Comparison of ENCODE assay signal across 1 cellular context in genomic region chr20:16119909-16120308, GRCh38.
TF ChIP-seq lines count a peak whose summit lies in the region.

No MANE protein-coding gene starts in this region.

TF ChIP-seq in HepG2, 621 proteins besides CTCF, POLR2A, EP300 and RAD21 (continued from another document and continues in another):
- no peak for TF ChIP-seq SMAD9 (CRISPR knock-in tag; IDR thresholded peaks at IDR 0.05)
- TF ChIP-seq ZC3H4 (CRISPR knock-in tag; IDR thresholded peaks at IDR 0.05; ENCODE audit: borderline replicate concordance): no peak
- no peak for TF ChIP-seq MTF1 (CRISPR knock-in tag; IDR thresholded peaks at IDR 0.05)
- TF ChIP-seq TEAD3 (CRISPR knock-in tag; optimal IDR thresholded peaks at IDR 0.05; ENCODE audit: borderline replicate concordance): peak; percentile 91
- TF ChIP-seq POGZ (CRISPR knock-in tag; IDR thresholded peaks at IDR 0.05): no peak; the same call in 1 of the 2 replicates
- TF ChIP-seq ZBTB4 (CRISPR knock-in tag; IDR thresholded peaks at IDR 0.05; ENCODE audit: borderline replicate concordance): no peak
- TF ChIP-seq POLR2AphosphoS5 (IDR thresholded peaks at IDR 0.05; ENCODE audit: low read depth, low read length): no peak
- no peak for TF ChIP-seq ATF6 (CRISPR knock-in tag; conservative IDR thresholded peaks at IDR 0.05)
- peak; percentile 24; the same call in 1 of the 2 replicates for TF ChIP-seq MAZ (IDR thresholded peaks at IDR 0.05; ENCODE audit: borderline replicate concordance, low read depth, low read length)
- TF ChIP-seq MAZ (CRISPR knock-in tag; IDR thresholded peaks at IDR 0.05; ENCODE audit: low read depth): no peak
- no peak for TF ChIP-seq HDAC6 (IDR thresholded peaks at IDR 0.05; ENCODE audit: low read depth, low read length)
- TF ChIP-seq ZFP90 (CRISPR knock-in tag; IDR thresholded peaks at IDR 0.05; ENCODE audit: borderline replicate concordance): no peak
- no peak for TF ChIP-seq ZNF460 (CRISPR knock-in tag; IDR thresholded peaks at IDR 0.05; ENCODE audit: borderline replicate concordance)
- TF ChIP-seq ZNF800 (CRISPR knock-in tag; IDR thresholded peaks at IDR 0.05): no peak
- no peak for TF ChIP-seq MAFG (CRISPR knock-in tag; IDR thresholded peaks at IDR 0.05)
- TF ChIP-seq ZNF382 (CRISPR knock-in tag; IDR thresholded peaks at IDR 0.05; ENCODE audit: borderline replicate concordance): no peak
- TF ChIP-seq IRF2 (CRISPR knock-in tag; IDR thresholded peaks at IDR 0.05): 0 out of 2 replicates have a peak, but pooled peaks have one; percentile 35
- TF ChIP-seq NAIF1 (CRISPR knock-in tag; IDR thresholded peaks at IDR 0.05; ENCODE audit: borderline replicate concordance): no peak
- peak; percentile 54; the same call in 1 of the 2 replicates for TF ChIP-seq ZFP36L1 (CRISPR knock-in tag; IDR thresholded peaks at IDR 0.05)
- no peak; the same call in 1 of the 2 replicates for TF ChIP-seq CHD4 (IDR thresholded peaks at IDR 0.05; ENCODE audit: borderline replicate concordance, low read length)
- TF ChIP-seq MAFK (conservative IDR thresholded peaks at IDR 0.05 in 1 of 2, IDR thresholded peaks at IDR 0.05 in 1 of 2; ENCODE audit: low read length in 2 of 2): peak; percentile 43 to 57; a peak in 3 of 4 replicates
- TF ChIP-seq ZNF569 (CRISPR knock-in tag; IDR thresholded peaks at IDR 0.05; ENCODE audit: borderline replicate concordance): no peak
- TF ChIP-seq GZF1 (CRISPR knock-in tag; IDR thresholded peaks at IDR 0.05): no peak
- TF ChIP-seq LCORL (IDR thresholded peaks at IDR 0.05): peak; percentile 28; the same call in 1 of the 2 replicates
- TF ChIP-seq LCORL (CRISPR knock-in tag; IDR thresholded peaks at IDR 0.05): peak; percentile 87; the same call in 1 of the 2 replicates
- TF ChIP-seq POLR2AphosphoS2 (IDR thresholded peaks at IDR 0.05; ENCODE audit: low read depth, low read length): no peak
- no peak for TF ChIP-seq CENPT (CRISPR knock-in tag; IDR thresholded peaks at IDR 0.05; ENCODE audit: low read depth)
- no peak for TF ChIP-seq ZXDC (CRISPR knock-in tag; IDR thresholded peaks at IDR 0.05)
- no peak for TF ChIP-seq ZNF260 (CRISPR knock-in tag; IDR thresholded peaks at IDR 0.05; ENCODE audit: borderline replicate concordance, low read depth)
- TF ChIP-seq ZNF33A (CRISPR knock-in tag; IDR thresholded peaks at IDR 0.05; ENCODE audit: borderline replicate concordance): no peak
- no peak for TF ChIP-seq KLF11 (CRISPR knock-in tag; IDR thresholded peaks at IDR 0.05)
- TF ChIP-seq ZNF280B (CRISPR knock-in tag; IDR thresholded peaks at IDR 0.05; ENCODE audit: borderline replicate concordance): no peak
- TF ChIP-seq JUND (CRISPR knock-in tag; IDR thresholded peaks at IDR 0.05): no peak
- no peak for TF ChIP-seq JDP2 (CRISPR knock-in tag; IDR thresholded peaks at IDR 0.05; ENCODE audit: borderline replicate concordance)
- TF ChIP-seq E2F5 (CRISPR knock-in tag; conservative IDR thresholded peaks at IDR 0.05): no peak
- no peak for TF ChIP-seq NR1H2 (CRISPR knock-in tag; IDR thresholded peaks at IDR 0.05; ENCODE audit: borderline replicate concordance, low read depth)
- TF ChIP-seq RXRB (CRISPR knock-in tag; IDR thresholded peaks at IDR 0.05; ENCODE audit: borderline replicate concordance): peak; percentile 76
- no peak for TF ChIP-seq NFKBIZ (CRISPR knock-in tag; IDR thresholded peaks at IDR 0.05)
- no peak for TF ChIP-seq SKIL (CRISPR knock-in tag; IDR thresholded peaks at IDR 0.05; ENCODE audit: borderline replicate concordance)
- TF ChIP-seq ZFP91 (CRISPR knock-in tag; IDR thresholded peaks at IDR 0.05; ENCODE audit: borderline replicate concordance): no peak
- TF ChIP-seq SALL1 (CRISPR knock-in tag; IDR thresholded peaks at IDR 0.05): peak; percentile 55; the same call in 1 of the 2 replicates
- TF ChIP-seq ZNF431 (CRISPR knock-in tag; IDR thresholded peaks at IDR 0.05; ENCODE audit: borderline replicate concordance, low read depth): no peak
- no peak; the same call in 1 of the 2 replicates for TF ChIP-seq ATF1 (CRISPR knock-in tag; IDR thresholded peaks at IDR 0.05)
- TF ChIP-seq KLF12 (CRISPR knock-in tag; IDR thresholded peaks at IDR 0.05; ENCODE audit: borderline replicate concordance): no peak
- TF ChIP-seq ZGPAT (CRISPR knock-in tag; IDR thresholded peaks at IDR 0.05): 0 out of 2 replicates have a peak, but pooled peaks have one; percentile 29
- TF ChIP-seq ZSCAN20 (CRISPR knock-in tag; IDR thresholded peaks at IDR 0.05; ENCODE audit: borderline replicate concordance): no peak
- no peak for TF ChIP-seq ZBTB38 (CRISPR knock-in tag; IDR thresholded peaks at IDR 0.05)
- peak; percentile 52; the same call in 1 of the 2 replicates for TF ChIP-seq GATAD2A (CRISPR knock-in tag; IDR thresholded peaks at IDR 0.05)
- TF ChIP-seq MAF1 (CRISPR knock-in tag; IDR thresholded peaks at IDR 0.05; ENCODE audit: borderline replicate concordance): no peak
